Comparison of ENCODE assay signal across 13 cellular contexts in genomic region chr1:26702680-26703038, GRCh38. TPM values are rescaled to one million over a fixed set of nuclear protein-coding genes. Genes with fewer than 3 reads are reported as not detected.
DNase-seq lines count a peak whose midpoint lies in the region; ATAC-seq and TF ChIP-seq lines count a peak whose summit lies in the region.
"Had no signal": no experiment of that assay in that cellular context is flagged by ENCODE, and none has a peak within 500 bp of the region (broad histone marks: within the 10 kb centered on the region; RNA-seq: fewer than 3 reads in every experiment).

No MANE protein-coding gene starts in this region.

- H3K4me3 Mint-ChIP-seq in CD4-positive, CD25-positive, alpha-beta regulatory T cell, result no peak overlapping the region
- H3K4me3 Mint-ChIP-seq: memory B cell had no signal

- WGBS in prostate gland, result 11% methylated on average over 1 of the region's 1 CpG

- peaks cover 4 to 31% (median 11%) of the 10 kb centered on the region in 4 donors for H3K4me1 Mint-ChIP-seq in CD4-positive, CD25-positive, alpha-beta regulatory T cell

- no peaks in the 10 kb centered on the region for H3K27me3 ChIP-seq in CD4-positive, CD25-positive, alpha-beta regulatory T cell (ENCODE audit: control insufficient read depth, insufficient read depth, low read length)
- no peaks in the 10 kb centered on the region for H3K27me3 ChIP-seq in KMS-11 (ENCODE audit: insufficient read depth, low read depth)
- no peaks in the 10 kb centered on the region for H3K27me3 ChIP-seq in prostate gland (replicated peaks; ENCODE audit: insufficient read depth)

- H2AFZ ChIP-seq in KMS-11 (ENCODE audit: low read depth), result no peak overlapping the region

- ATAC-seq in CD4-positive, CD25-positive, alpha-beta regulatory T cell (ENCODE audit: low read depth in 2 of 2), result no peak
- peak; percentile 59 to 76 for ATAC-seq in activated naive CD4-positive, alpha-beta T cell treated with anti-CD3 and anti-CD28 coated beads, Interleukin-2, amount 50 U/mL, for 72 hours
- ATAC-seq in GM19035 (IDR thresholded peaks at IDR 0.05; ENCODE audit: unreplicated experiment), result no peak
- ATAC-seq: effector memory CD8-positive, alpha-beta T cell; HCT116 had no signal

- H3K36me3 Mint-ChIP-seq in CD4-positive, CD25-positive, alpha-beta regulatory T cell, result peaks cover 11% of the 10 kb centered on the region
- peaks cover 5 to 31% of the 10 kb centered on the region in 2 donors for H3K36me3 Mint-ChIP-seq in activated naive CD4-positive, alpha-beta T cell treated with anti-CD3 and anti-CD28 coated beads, Interleukin-2, amount 50 U/mL, for 72 hours

- peak overlapping the region; percentile 95 for H3K4me3 ChIP-seq in CD4-positive, CD25-positive, alpha-beta regulatory T cell (ENCODE audit: low read depth, low read length)
- no peak overlapping the region for H3K4me3 ChIP-seq in KMS-11 (IDR thresholded peaks at IDR 0.05; ENCODE audit: insufficient read depth, low read depth, low read length)
- peak overlapping the region in 1 of 2 donors; percentile 0 for H3K4me3 ChIP-seq in prostate gland

- TF ChIP-seq POLR2A in prostate gland (IDR thresholded peaks at IDR 0.05), result no peak

- H3K27ac Mint-ChIP-seq in CD4-positive, CD25-positive, alpha-beta regulatory T cell, result no peak overlapping the region
- H3K27ac Mint-ChIP-seq in activated naive CD4-positive, alpha-beta T cell treated with anti-CD3 and anti-CD28 coated beads, Interleukin-2, amount 50 U/mL, for 72 hours, result no peak overlapping the region

- TF ChIP-seq CTCF in KMS-11 (conservative IDR thresholded peaks at IDR 0.05; ENCODE audit: low read depth, low read length) (no peak), prostate gland (IDR thresholded peaks at IDR 0.05) (no peak)

- no peak overlapping the region for H3K27ac ChIP-seq in CD4-positive, CD25-positive, alpha-beta regulatory T cell (ENCODE audit: insufficient read depth, low read length, poor library complexity, severe bottlenecking)
- H3K27ac ChIP-seq in KMS-11 (peak overlapping the region; percentile 80), prostate gland (peak overlapping the region; percentile 53 to 68)

- H4K20me1 ChIP-seq in KMS-11 (ENCODE audit: insufficient read depth), result peaks cover 58% of the 10 kb centered on the region

- H3K27me3 Mint-ChIP-seq in CD4-positive, CD25-positive, alpha-beta regulatory T cell, result no peaks in the 10 kb centered on the region
- H3K27me3 Mint-ChIP-seq: effector memory CD8-positive, alpha-beta T cell; memory B cell had no signal

- peak in 1 of 3 donors; percentile 43 for DNase-seq in CD4-positive, CD25-positive, alpha-beta regulatory T cell
- no peak for DNase-seq in activated naive CD4-positive, alpha-beta T cell treated with anti-CD3 and anti-CD28 coated beads, Interleukin-2, amount 50 U/mL, for 72 hours (ENCODE audit: low spot score in 2 of 2)
- no peak for DNase-seq in prostate gland (ENCODE audit: low spot score)
- no peak for DNase-seq in NCI-H1930 (lab: John Stamatoyannopoulos, UW)
- no peak for DNase-seq in NCI-H2081 (lab: John Stamatoyannopoulos, UW)
- DNase-seq in hepatic stellate cell (ENCODE audit: low spot score), result no peak
- DNase-seq: effector memory CD8-positive, alpha-beta T cell; head of caudate nucleus; NCI-H2171 treated with DMSO at 0.1 percent for 48 hours had no signal

- peak overlapping the region; percentile 93; the same call in 1 of the 2 replicates for H3K9ac ChIP-seq in KMS-11

- intact Hi-C loops in prostate gland (cut with DNase I), result no loop called here

- no peaks in the 10 kb centered on the region for H3K9me3 Mint-ChIP-seq in CD4-positive, CD25-positive, alpha-beta regulatory T cell
- no peaks in the 10 kb centered on the region for H3K9me3 Mint-ChIP-seq in activated naive CD4-positive, alpha-beta T cell treated with anti-CD3 and anti-CD28 coated beads, Interleukin-2, amount 50 U/mL, for 72 hours
- H3K9me3 Mint-ChIP-seq: effector memory CD8-positive, alpha-beta T cell; memory B cell had no signal

- peak overlapping the region; percentile 94 for H3K4me2 ChIP-seq in KMS-11

- peaks cover 3% of the 10 kb centered on the region for H3K36me3 ChIP-seq in CD4-positive, CD25-positive, alpha-beta regulatory T cell (ENCODE audit: control insufficient read depth, insufficient read depth, low read length)
- H3K36me3 ChIP-seq in KMS-11 (ENCODE audit: insufficient read depth) (no peaks in the 10 kb centered on the region), prostate gland (no peaks in the 10 kb centered on the region)

- H3K79me2 ChIP-seq in KMS-11 (ENCODE audit: insufficient read depth, low read depth), result peaks cover 95% of the 10 kb centered on the region

- peaks cover 95% of the 10 kb centered on the region for H3K4me1 ChIP-seq in CD4-positive, CD25-positive, alpha-beta regulatory T cell (ENCODE audit: control insufficient read depth, insufficient read depth, low read length, poor library complexity, severe bottlenecking)
- H3K4me1 ChIP-seq in KMS-11 (ENCODE audit: low read depth, poor library complexity, severe bottlenecking) (peaks cover 87% of the 10 kb centered on the region), prostate gland (replicated peaks) (peaks cover 70% of the 10 kb centered on the region)

- H3K9me3 ChIP-seq in CD4-positive, CD25-positive, alpha-beta regulatory T cell (ENCODE audit: control insufficient read depth in 2 of 2, low read length in 2 of 2), result no peaks in the 10 kb centered on the region
- H3K9me3 ChIP-seq in prostate gland, result no peaks in the 10 kb centered on the region

RNA-seq across cellular contexts. Expression of gene ARID1A, which starts 6.8 kb away (rescaled TPM):
- 139 TPM for total RNA-seq in CD4-positive, CD25-positive, alpha-beta regulatory T cell
- 10 to 100 TPM in 3 of 4 donors, 1 to 10 TPM in 1; 9.5 to 13.4 (median 13.0) TPM for polyA plus RNA-seq in CD4-positive, CD25-positive, alpha-beta regulatory T cell
- total RNA-seq in activated naive CD4-positive, alpha-beta T cell treated with anti-CD3 and anti-CD28 coated beads, Interleukin-2, amount 50 U/mL, for 72 hours, result 100 to 1,000 TPM; 110 to 116 TPM
- total RNA-seq in prostate gland, result 10 to 100 TPM; 71.4 to 92.8 TPM

Comparison
In these comparisons a context has a peak if more than half of its experiments do, and no peak if none do; other contexts are left out.
1. ATAC-seq: peak in activated naive CD4-positive, alpha-beta T cell treated with anti-CD3 and anti-CD28 coated beads, Interleukin-2, amount 50 U/mL, for 72 hours (2 of 2); none in CD4-positive, CD25-positive, alpha-beta regulatory T cell (0 of 2) and GM19035 (single experiment).